Comparison of ENCODE assay signal across 8 cellular contexts in genomic region chr11:112085822-112086421, GRCh38. TPM values are rescaled to one million over a fixed set of nuclear protein-coding genes. Genes with fewer than 3 reads are reported as not detected.
DNase-seq lines count a peak whose midpoint lies in the region; ATAC-seq, FAIRE-seq and TF ChIP-seq lines count a peak whose summit lies in the region.

No MANE protein-coding gene starts in this region.

- peak overlapping the region; percentile 26 for H3K27ac ChIP-seq in PC-9
- peak overlapping the region; percentile 75 for H3K27ac ChIP-seq in astrocyte (ENCODE audit: low read depth, low read length)

- BruUV-seq in PC-9 (replicated peaks; lab: Mats Ljungman, UMichigan): TSS peak; percentile 65

- H3F3A ChIP-seq in PC-9 (ENCODE audit: insufficient read depth, low read depth): peaks cover 47% of the 10 kb centered on the region

- TF ChIP-seq CTCF in PC-9 (conservative IDR thresholded peaks at IDR 0.05) (no peak), astrocyte (IDR thresholded peaks at IDR 0.05; ENCODE audit: insufficient read depth, low read depth, low read length) (no peak)

- peak; percentile 35 for DNase-seq in stimulated activated naive CD4-positive, alpha-beta T cell treated with Interleukin-2 at 50 U/mL for 16 hours (lab: John Stamatoyannopoulos, UW)
- DNase-seq in stimulated activated naive CD4-positive, alpha-beta T cell (lab: John Stamatoyannopoulos, UW): no peak
- DNase-seq in PC-9 (no peak), astrocyte (ENCODE audit: low read depth) (no peak), immature natural killer cell (no peak), GDM1 (lab: John Stamatoyannopoulos, UW) (no peak)
- peak; percentile 20 to 33 for DNase-seq in stimulated activated CD4-positive, alpha-beta T cell treated with anti-CD3 and anti-CD28 coated beads, Interleukin-1b, Interleukin-23, amount 100 ng/mL, for 4 hours (ENCODE audit: low read depth in 2 of 2)

- peak; percentile 34 for ATAC-seq in HG02885 (IDR thresholded peaks at IDR 0.05; ENCODE audit: poor library complexity, unreplicated experiment)

- H3K36me3 ChIP-seq in PC-9 (ENCODE audit: low read depth) (peaks cover 57% of the 10 kb centered on the region), astrocyte (ENCODE audit: insufficient read depth, low read length) (peaks cover 40% of the 10 kb centered on the region)

- H3K4me3 ChIP-seq in PC-9 (peak overlapping the region; percentile 96), astrocyte (ENCODE audit: insufficient read depth, low read depth, low read length) (peak overlapping the region; percentile 98)

- H3K4me1 Mint-ChIP-seq in astrocyte (ENCODE audit: low read depth, unreplicated experiment): peaks cover 24% of the 10 kb centered on the region
- H3K4me1 Mint-ChIP-seq in immature natural killer cell: peaks cover 47 to 53% of the 10 kb centered on the region in 2 donors

- H3K4me2 ChIP-seq in PC-9 (peak overlapping the region; percentile 93), astrocyte (ENCODE audit: low read length) (peak overlapping the region; percentile 93)

- H3K9me3 ChIP-seq in PC-9 (ENCODE audit: insufficient read depth, low read depth) (no peaks in the 10 kb centered on the region), astrocyte (ENCODE audit: insufficient read depth, low read depth, low read length) (no peaks in the 10 kb centered on the region)

- peaks cover 20% of the 10 kb centered on the region for H3K36me3 Mint-ChIP-seq in astrocyte (ENCODE audit: low read depth, unreplicated experiment)
- H3K36me3 Mint-ChIP-seq in immature natural killer cell: peaks cover 20 to 43% (median 35%) of the 10 kb centered on the region in 3 donors

- no peak for FAIRE-seq in astrocyte (lab: Jason Lieb, UNC)

- no peaks in the 10 kb centered on the region for H4K20me1 ChIP-seq in PC-9 (ENCODE audit: insufficient read depth)
- peaks cover 16% of the 10 kb centered on the region for H4K20me1 ChIP-seq in astrocyte (ENCODE audit: insufficient read depth, low read length)

- CTCF ChIA-PET in PC-9 (lab: Charles Lee): interaction anchor here (0.6 kb wide), 1 partner anchor 260 kb away, joined by 3 read pairs; no protein-coding TSS in a partner anchor

- POLR2A ChIA-PET in PC-9 (lab: Charles Lee; ENCODE audit: unreplicated experiment): interaction anchor here (0.7 kb wide), 1 partner anchor 87 kb away, joined by 4 read pairs; no protein-coding TSS in a partner anchor

- peak overlapping the region; percentile 94 for H3K27ac Mint-ChIP-seq in astrocyte (ENCODE audit: unreplicated experiment)
- H3K27ac Mint-ChIP-seq in immature natural killer cell: peak overlapping the region; percentile 92 to 99 (median 98)

- H3K27me3 Mint-ChIP-seq in astrocyte (ENCODE audit: low read depth, unreplicated experiment): no peaks in the 10 kb centered on the region
- H3K27me3 Mint-ChIP-seq in immature natural killer cell (ENCODE audit: low read depth in 3 of 3): peaks cover 10 to 13% (median 11%) of the 10 kb centered on the region in 3 donors

- H3K4me1 ChIP-seq in PC-9 (replicated peaks; ENCODE audit: insufficient read depth) (peaks cover 21% of the 10 kb centered on the region), astrocyte (ENCODE audit: insufficient read depth, low read length) (peaks cover 17% of the 10 kb centered on the region)

- H2AFZ ChIP-seq in PC-9 (peak overlapping the region; percentile 91), astrocyte (ENCODE audit: low read depth, low read length) (peak overlapping the region; percentile 92)

- no peaks in the 10 kb centered on the region for H3K9me2 ChIP-seq in PC-9 (ENCODE audit: insufficient read depth)

- no peaks in the 10 kb centered on the region for H3K27me3 ChIP-seq in PC-9 (ENCODE audit: insufficient read depth, low read depth)
- H3K27me3 ChIP-seq in astrocyte (ENCODE audit: insufficient read depth, low read length): no peaks in the 10 kb centered on the region

- intact Hi-C loops in PC-9 (cut with micrococcal nuclease; ENCODE audit: unreplicated experiment): loop anchor here (2.0 kb wide), 1 partner anchor 207 kb away; the partner anchor contains the start of genes CFAP68 and FDXACB1

- no peaks in the 10 kb centered on the region for H3K9me3 Mint-ChIP-seq in astrocyte (ENCODE audit: unreplicated experiment)
- H3K9me3 Mint-ChIP-seq in immature natural killer cell: no peaks in the 10 kb centered on the region

- H3K9ac ChIP-seq in astrocyte (ENCODE audit: low read length): peak overlapping the region; percentile 95

- H3K79me2 ChIP-seq in PC-9 (ENCODE audit: low read depth) (peaks cover 55% of the 10 kb centered on the region), astrocyte (ENCODE audit: insufficient read depth, low read length) (peaks cover 61% of the 10 kb centered on the region)

- H3K4me3 Mint-ChIP-seq in astrocyte (ENCODE audit: unreplicated experiment): peak overlapping the region; percentile 98
- peak overlapping the region; percentile 92 to 100 (median 99) for H3K4me3 Mint-ChIP-seq in immature natural killer cell

RNA-seq across cellular contexts. Expression of gene TIMM8B, which starts 0.6 kb away (rescaled TPM):
- total RNA-seq in PC-9 (2021) (42.4 and 44.3 TPM in 2 replicates), astrocyte (68.1 and 68.9 TPM in 2 replicates)
- 100 to 1,000 TPM in 1 of 3 donors, 10 to 100 TPM in 2; 82.9 to 153 (median 90.7) TPM for polyA plus RNA-seq in immature natural killer cell

RNA-seq across cellular contexts. Expression of gene SDHD, which starts 0.8 kb away (rescaled TPM):
- total RNA-seq in PC-9 (2021) (99.5 and 122 TPM in 2 replicates), astrocyte (45.2 and 46.5 TPM in 2 replicates)
- 100 to 1,000 TPM; 158 to 341 (median 192) TPM for polyA plus RNA-seq in immature natural killer cell

RNA-seq across cellular contexts. Expression of gene NKAPD1, which starts 11.8 kb away (rescaled TPM):
- 16.5 and 17.6 TPM in 2 replicates for total RNA-seq in PC-9 (2021)
- total RNA-seq in astrocyte: 24.3 and 27.7 TPM in 2 replicates
- 10 to 100 TPM in 2 of 3 donors, 1 to 10 TPM in 1; 5.9 to 13.7 (median 11.4) TPM for polyA plus RNA-seq in immature natural killer cell

RNA-seq across cellular contexts. Expression of gene PIH1D2, which starts 12.1 kb away (rescaled TPM):
- total RNA-seq in PC-9 (2021) (2.0 and 4.8 TPM in 2 replicates), astrocyte (1.0 and 1.3 TPM in 2 replicates)
- not detected for polyA plus RNA-seq in immature natural killer cell

Comparison
In these comparisons a context has a peak if more than half of its experiments do, and no peak if none do; other contexts are left out.
1. DNase-seq: peak in stimulated activated naive CD4-positive, alpha-beta T cell treated with Interleukin-2 at 50 U/mL for 16 hours (single experiment) and stimulated activated CD4-positive, alpha-beta T cell treated with anti-CD3 and anti-CD28 coated beads, Interleukin-1b, Interleukin-23, amount 100 ng/mL, for 4 hours (2 of 2); none in stimulated activated naive CD4-positive, alpha-beta T cell (0 of 6), PC-9 (0 of 2), astrocyte (single experiment), immature natural killer cell (0 of 3) and GDM1 (single experiment).